In genomic region chr3:181066688-181067087, GRCh38 we compare ENCODE assay signal across 1 cellular context.
TF ChIP-seq lines count a peak whose summit lies in the region.

No MANE protein-coding gene starts in this region.

TF ChIP-seq in GM23338, 12 proteins besides CTCF, POLR2A, EP300 and RAD21 (continued from another document):
- TF ChIP-seq ZNF462 (CRISPR knock-in tag; IDR thresholded peaks at IDR 0.05) (no peak), EZH2 (IDR thresholded peaks at IDR 0.05; ENCODE audit: low read depth, unreplicated experiment) (no peak), JUNB (IDR thresholded peaks at IDR 0.05; ENCODE audit: unreplicated experiment) (no peak), POLR2AphosphoS5 (IDR thresholded peaks at IDR 0.05; ENCODE audit: low read depth) (no peak), STAT1 (IDR thresholded peaks at IDR 0.05; ENCODE audit: unreplicated experiment) (no peak)
